Comparison of ENCODE assay signal across 19 cellular contexts in the genomic region with DNA sequence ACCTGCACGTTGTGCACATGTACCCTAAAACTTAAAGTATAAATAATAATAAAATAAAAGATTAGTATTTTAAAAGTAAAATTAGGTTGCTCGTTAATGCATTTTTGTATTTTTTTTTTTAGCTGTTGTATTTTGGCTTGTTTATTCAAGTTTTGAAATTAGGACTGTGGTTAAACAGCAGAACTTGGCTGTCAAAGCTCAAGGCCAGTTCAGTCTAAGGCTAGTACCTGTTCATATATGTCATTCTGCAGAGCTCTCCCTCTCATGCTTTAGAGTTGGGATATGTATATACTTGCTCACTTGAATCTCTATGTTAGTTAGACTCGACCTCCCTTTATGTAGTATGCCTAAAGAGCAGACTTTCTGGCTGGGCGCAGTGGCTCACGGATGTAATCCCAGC. TPM values are rescaled to one million over a fixed set of nuclear protein-coding genes. Genes with fewer than 3 reads are reported as not detected.
A peak's percentile ranks its signal among the peaks of the same experiment; 100 is the strongest.
DNase-seq lines count a peak whose midpoint lies in the region; ATAC-seq and TF ChIP-seq lines count a peak whose summit lies in the region.
"Had no signal": no experiment of that assay in that cellular context is flagged by ENCODE, and none has a peak within 500 bp of the region (broad histone marks: within the 10 kb centered on the region; RNA-seq: fewer than 3 reads in every experiment).

No MANE protein-coding gene starts in this region.

- H3K4me3 Mint-ChIP-seq in activated T-cell treated with anti-CD3 and anti-CD28 coated beads, Interleukin-2, amount 50 U/mL, for 72 hours: no peak overlapping the region
- H3K4me3 Mint-ChIP-seq in activated T-cell treated with anti-CD3 and anti-CD28 coated beads, Interleukin-2, amount 50 U/mL, for 4 hours: no peak overlapping the region
- H3K4me3 Mint-ChIP-seq in WTC11: no peak overlapping the region
- H3K4me3 Mint-ChIP-seq: CD14-positive monocyte; CD4-positive, alpha-beta T cell; CD8-positive, alpha-beta memory T cell; HFFc6 had no signal

- WGBS in liver: 88% methylated on average over 5 of the region's 5 CpGs

- POLR2A ChIA-PET in WTC11 (lab: Charles Lee): interaction anchor here (0.7 kb wide), 1 partner anchor 525 kb away, joined by 3 read pairs; no protein-coding TSS in a partner anchor

- no peaks in the 10 kb centered on the region for H3K4me1 Mint-ChIP-seq in activated T-cell treated with anti-CD3 and anti-CD28 coated beads, Interleukin-2, amount 50 U/mL, for 72 hours (ENCODE audit: low read depth)
- H3K4me1 Mint-ChIP-seq in activated T-cell treated with anti-CD3 and anti-CD28 coated beads, Interleukin-2, amount 50 U/mL, for 4 hours (ENCODE audit: low read depth): peaks cover 2% of the 10 kb centered on the region
- H3K4me1 Mint-ChIP-seq in WTC11: no peaks in the 10 kb centered on the region

- no peak for ATAC-seq in activated T-cell treated with anti-CD3 and anti-CD28 coated beads, Interleukin-2, amount 50 U/mL, for 72 hours (replicated peaks in 1 of 2)
- ATAC-seq in activated T-cell treated with anti-CD3 and anti-CD28 coated beads, Interleukin-2, amount 50 U/mL, for 4 hours: no peak
- ATAC-seq in WTC11: no peak
- ATAC-seq: A549 had no signal

- no peaks in the 10 kb centered on the region for H3K27me3 ChIP-seq in liver (ENCODE audit: control insufficient read depth in 4 of 4, insufficient read depth in 4 of 4, low read length in 3 of 4)
- H3K27me3 ChIP-seq: BE2C; BLaER1 treated with 17β-estradiol and CSF1 and Interleukin-3, amounts not matched to agents 10 nM and 100 nM had no signal

- TF ChIP-seq RAD21 in liver (IDR thresholded peaks at IDR 0.05): no peak

- H3K27me3 Mint-ChIP-seq in activated T-cell treated with anti-CD3 and anti-CD28 coated beads, Interleukin-2, amount 50 U/mL, for 72 hours (ENCODE audit: low read depth): no peaks in the 10 kb centered on the region
- H3K27me3 Mint-ChIP-seq in activated T-cell treated with anti-CD3 and anti-CD28 coated beads, Interleukin-2, amount 50 U/mL, for 4 hours (ENCODE audit: low read depth): no peaks in the 10 kb centered on the region
- no peaks in the 10 kb centered on the region for H3K27me3 Mint-ChIP-seq in WTC11 (ENCODE audit: low read depth)
- H3K27me3 Mint-ChIP-seq: CD4-positive, alpha-beta T cell; CD8-positive, alpha-beta memory T cell had no signal

- no peak overlapping the region for H3K9ac ChIP-seq in liver (ENCODE audit: low read depth in 1 of 2, low read length in 2 of 2)
- H3K9ac ChIP-seq: BLaER1 treated with 17β-estradiol and CSF1 and Interleukin-3, amounts not matched to agents 10 nM and 100 nM had no signal

- no peaks in the 10 kb centered on the region for H3K9me3 Mint-ChIP-seq in activated T-cell treated with anti-CD3 and anti-CD28 coated beads, Interleukin-2, amount 50 U/mL, for 72 hours
- H3K9me3 Mint-ChIP-seq in activated T-cell treated with anti-CD3 and anti-CD28 coated beads, Interleukin-2, amount 50 U/mL, for 4 hours: no peaks in the 10 kb centered on the region
- no peaks in the 10 kb centered on the region for H3K9me3 Mint-ChIP-seq in WTC11
- H3K9me3 Mint-ChIP-seq: CD14-positive monocyte; CD4-positive, alpha-beta T cell; CD8-positive, alpha-beta memory T cell; HFFc6 had no signal

- no peak overlapping the region for H3K4me3 ChIP-seq in liver (ENCODE audit: low read depth in 1 of 3, low read length in 3 of 3)
- H3K4me3 ChIP-seq: A549; BLaER1 treated with 17β-estradiol and CSF1 and Interleukin-3, amounts not matched to agents 10 nM and 100 nM; HAP-1 had no signal

- no peak for DNase-seq in activated T-cell treated with anti-CD3 and anti-CD28 coated beads, Interleukin-2, amount 50 U/mL, for 72 hours
- no peak for DNase-seq in activated T-cell treated with anti-CD3 and anti-CD28 coated beads, Interleukin-2, amount 50 U/mL, for 4 hours
- DNase-seq in WTC11 (ENCODE audit: low spot score) (no peak), DMS153 (lab: John Stamatoyannopoulos, UW) (no peak), DMS 273 (lab: John Stamatoyannopoulos, UW; ENCODE audit: unreplicated experiment) (no peak)
- DNase-seq: 8988T; ACHN; AML-193; BE2C; CD4-positive, alpha-beta T cell; CD8-positive, alpha-beta memory T cell; DND-41; GOT3; HFFc6 had no signal

- H3K27ac Mint-ChIP-seq in activated T-cell treated with anti-CD3 and anti-CD28 coated beads, Interleukin-2, amount 50 U/mL, for 72 hours: peak overlapping the region; percentile 68
- peak overlapping the region; percentile 60 for H3K27ac Mint-ChIP-seq in WTC11
- H3K27ac Mint-ChIP-seq: CD4-positive, alpha-beta T cell; HFFc6 had no signal

- CTCF ChIA-PET in WTC11 (lab: Charles Lee): no interaction called here

- H3K36me3 ChIP-seq in liver (ENCODE audit: control insufficient read depth in 4 of 4, insufficient read depth in 3 of 4, low read depth in 1 of 4, low read length in 3 of 4): peaks cover 3 to 25% (median 20%) of the 10 kb centered on the region in 4 donors

- H3K4me1 ChIP-seq in liver (ENCODE audit: control insufficient read depth in 4 of 4, insufficient read depth in 4 of 4, low read length in 3 of 4): no peaks in the 10 kb centered on the region
- H3K4me1 ChIP-seq: A549; BE2C; BLaER1 treated with 17β-estradiol and CSF1 and Interleukin-3, amounts not matched to agents 10 nM and 100 nM had no signal

- no peak overlapping the region for H3K27ac ChIP-seq in liver (ENCODE audit: low read depth in 1 of 2, low read length in 2 of 2)
- H3K27ac ChIP-seq: A549; BLaER1 treated with 17β-estradiol and CSF1 and Interleukin-3, amounts not matched to agents 10 nM and 100 nM had no signal

- TF ChIP-seq CTCF in WTC11 (IDR thresholded peaks at IDR 0.05) (no peak), liver (IDR thresholded peaks at IDR 0.05; ENCODE audit: low read depth, low read length, missing input control) (no peak)

- peaks cover 0 to 10% of the 10 kb centered on the region in 2 donors for H3K36me3 Mint-ChIP-seq in activated T-cell treated with anti-CD3 and anti-CD28 coated beads, Interleukin-2, amount 50 U/mL, for 72 hours (ENCODE audit: insufficient read depth in 2 of 2)
- peaks cover 24% of the 10 kb centered on the region for H3K36me3 Mint-ChIP-seq in activated T-cell treated with anti-CD3 and anti-CD28 coated beads, Interleukin-2, amount 50 U/mL, for 4 hours (ENCODE audit: insufficient read depth)
- H3K36me3 Mint-ChIP-seq in WTC11: peaks cover 43% of the 10 kb centered on the region

- no peaks in the 10 kb centered on the region for H3K9me3 ChIP-seq in liver (ENCODE audit: control insufficient read depth in 4 of 4, low read length in 3 of 4)
- H3K9me3 ChIP-seq: A549; BE2C; BLaER1 treated with 17β-estradiol and CSF1 and Interleukin-3, amounts not matched to agents 10 nM and 100 nM; HAP-1 had no signal

TF ChIP-seq in WTC11, 78 proteins besides CTCF, POLR2A, EP300 and RAD21 (continues in another document):
- TF ChIP-seq, protein P1, sequence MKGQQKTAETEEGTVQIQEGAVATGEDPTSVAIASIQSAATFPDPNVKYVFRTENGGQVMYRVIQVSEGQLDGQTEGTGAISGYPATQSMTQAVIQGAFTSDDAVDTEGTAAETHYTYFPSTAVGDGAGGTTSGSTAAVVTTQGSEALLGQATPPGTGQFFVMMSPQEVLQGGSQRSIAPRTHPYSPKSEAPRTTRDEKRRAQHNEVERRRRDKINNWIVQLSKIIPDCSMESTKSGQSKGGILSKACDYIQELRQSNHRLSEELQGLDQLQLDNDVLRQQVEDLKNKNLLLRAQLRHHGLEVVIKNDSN (CRISPR knock-in tag; IDR thresholded peaks at IDR 0.05): no peak

TF ChIP-seq in liver, 16 proteins besides CTCF, POLR2A, EP300 and RAD21 (continues in another document):
- TF ChIP-seq TAF1 (conservative IDR thresholded peaks at IDR 0.05) (no peak), HNF4G (IDR thresholded peaks at IDR 0.05) (no peak), ATF3 (IDR thresholded peaks at IDR 0.05) (no peak), HNF4A (conservative IDR thresholded peaks at IDR 0.05) (peak; percentile 59), YY1 (IDR thresholded peaks at IDR 0.05) (no peak), EGR1 (IDR thresholded peaks at IDR 0.05; ENCODE audit: low read depth in 2 of 2) (no peak)
- TF ChIP-seq, protein P2, sequence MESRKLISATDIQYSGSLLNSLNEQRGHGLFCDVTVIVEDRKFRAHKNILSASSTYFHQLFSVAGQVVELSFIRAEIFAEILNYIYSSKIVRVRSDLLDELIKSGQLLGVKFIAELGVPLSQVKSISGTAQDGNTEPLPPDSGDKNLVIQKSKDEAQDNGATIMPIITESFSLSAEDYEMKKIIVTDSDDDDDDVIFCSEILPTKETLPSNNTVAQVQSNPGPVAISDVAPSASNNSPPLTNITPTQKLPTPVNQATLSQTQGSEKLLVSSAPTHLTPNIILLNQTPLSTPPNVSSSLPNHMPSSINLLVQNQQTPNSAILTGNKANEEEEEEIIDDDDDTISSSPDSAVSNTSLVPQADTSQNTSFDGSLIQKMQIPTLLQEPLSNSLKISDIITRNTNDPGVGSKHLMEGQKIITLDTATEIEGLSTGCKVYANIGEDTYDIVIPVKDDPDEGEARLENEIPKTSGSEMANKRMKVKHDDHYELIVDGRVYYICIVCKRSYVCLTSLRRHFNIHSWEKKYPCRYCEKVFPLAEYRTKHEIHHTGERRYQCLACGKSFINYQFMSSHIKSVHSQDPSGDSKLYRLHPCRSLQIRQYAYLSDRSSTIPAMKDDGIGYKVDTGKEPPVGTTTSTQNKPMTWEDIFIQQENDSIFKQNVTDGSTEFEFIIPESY (IDR thresholded peaks at IDR 0.05): no peak

RNA-seq across cellular contexts. Expression of gene MOB4, which starts 32.7 kb away (rescaled TPM):
- 10 to 100 TPM; 20.9 to 21.6 TPM for total RNA-seq in activated T-cell treated with anti-CD3 and anti-CD28 coated beads, Interleukin-2, amount 50 U/mL, for 72 hours
- 10 to 100 TPM; 23.5 to 28.1 (median 23.8) TPM for total RNA-seq in activated T-cell treated with anti-CD3 and anti-CD28 coated beads, Interleukin-2, amount 50 U/mL, for 4 hours
- total RNA-seq in WTC11 (2021) (40.8 to 55.7 TPM (median 47.8 TPM) in 3 replicates), liver (10 to 100 TPM; 10.2 to 17.5 TPM)
- 10 to 100 TPM in 1 of 2 donors, 1 to 10 TPM in 1; 7.6 to 14.7 TPM for polyA plus RNA-seq in liver

RNA-seq across cellular contexts. Expression of gene HSPE1, which starts 48.4 kb away (rescaled TPM):
- total RNA-seq in activated T-cell treated with anti-CD3 and anti-CD28 coated beads, Interleukin-2, amount 50 U/mL, for 72 hours: 10 to 100 TPM; 64.9 to 75.0 TPM
- 100 to 1,000 TPM; 452 to 521 (median 492) TPM for total RNA-seq in activated T-cell treated with anti-CD3 and anti-CD28 coated beads, Interleukin-2, amount 50 U/mL, for 4 hours
- total RNA-seq in WTC11 (2021): 333 to 372 TPM (median 366 TPM) in 3 replicates
- 100 to 1,000 TPM in 1 of 2 donors, 10 to 100 TPM in 1; 88.2 to 155 TPM for total RNA-seq in liver
- 100 to 1,000 TPM; 226 to 347 TPM for polyA plus RNA-seq in liver

RNA-seq across cellular contexts. Expression of gene HSPD1, which starts 48.9 kb away (rescaled TPM):
- 100 to 1,000 TPM; 635 to 720 TPM for total RNA-seq in activated T-cell treated with anti-CD3 and anti-CD28 coated beads, Interleukin-2, amount 50 U/mL, for 72 hours
- total RNA-seq in activated T-cell treated with anti-CD3 and anti-CD28 coated beads, Interleukin-2, amount 50 U/mL, for 4 hours: 1,000 to 10,000 TPM; 1,165 to 1,393 (median 1,366) TPM
- total RNA-seq in WTC11 (2021) (995 to 1,024 TPM (median 1,000 TPM) in 3 replicates), liver (100 to 1,000 TPM; 185 to 305 TPM)
- 100 to 1,000 TPM; 269 to 490 TPM for polyA plus RNA-seq in liver
